In genomic region chrX:9785252-9785943, GRCh38 we compare ENCODE assay signal across 8 cellular contexts. TPM values are rescaled to one million over a fixed set of nuclear protein-coding genes. Genes with fewer than 3 reads are reported as not detected.
A peak's percentile ranks its signal among the peaks of the same experiment; 100 is the strongest.
DNase-seq lines count a peak whose midpoint lies in the region; ATAC-seq, FAIRE-seq and TF ChIP-seq lines count a peak whose summit lies in the region.

No MANE protein-coding gene starts in this region.

- TF ChIP-seq POLR2A in lower leg skin (IDR thresholded peaks at IDR 0.05), result no peak

- FAIRE-seq in small intestine (lab: Jason Lieb, UNC), result no peak

- H3K4me3 ChIP-seq in coronary artery (peak overlapping the region; percentile 52), small intestine (ENCODE audit: low read depth in 1 of 2, low read length in 2 of 2) (peak overlapping the region in 1 of 2 donors; percentile 67), lower leg skin (ENCODE audit: low read depth, poor library complexity, severe bottlenecking) (no peak overlapping the region)

- H3K9me3 ChIP-seq in small intestine (ENCODE audit: control insufficient read depth, low read depth), result no peaks in the 10 kb centered on the region

- intact Hi-C loops in lower leg skin (cut with DNase I; ENCODE audit: low total_unique reads), result no loop called here

- no peaks in the 10 kb centered on the region for H3K4me1 ChIP-seq in small intestine (ENCODE audit: control insufficient read depth in 2 of 2, insufficient read depth in 1 of 2, low read depth in 1 of 2, low read length in 1 of 2)

- H3K36me3 ChIP-seq in small intestine (ENCODE audit: control insufficient read depth in 2 of 2, insufficient read depth in 2 of 2, low read length in 2 of 2), result no peaks in the 10 kb centered on the region

- TF ChIP-seq CTCF in coronary artery (IDR thresholded peaks at IDR 0.05) (no peak), lower leg skin (IDR thresholded peaks at IDR 0.05) (no peak)

- H3K27me3 ChIP-seq in small intestine (ENCODE audit: control insufficient read depth in 2 of 2, insufficient read depth in 2 of 2, low read length in 2 of 2), result no peaks in the 10 kb centered on the region

- peak; percentile 27 for DNase-seq in DMS53 (lab: John Stamatoyannopoulos, UW)
- DNase-seq in DMS53 treated with DMSO at 0.1 percent for 48 hours (lab: John Stamatoyannopoulos, UW; ENCODE audit: unreplicated experiment), result no peak
- no peak for DNase-seq in coronary artery (ENCODE audit: low spot score)
- DNase-seq in left lobe of liver (ENCODE audit: low spot score), result no peak
- DNase-seq in small intestine, result peak; percentile 10
- no peak for DNase-seq in stimulated activated CD4-positive, alpha-beta T cell treated with anti-CD3 and anti-CD28 coated beads, Interleukin-2, amount 100 ng/mL, for 48 hours
- DNase-seq in lower leg skin (ENCODE audit: low spot score in 2 of 2), result no peak
- DNase-seq in stimulated activated CD4-positive, alpha-beta T cell treated with anti-CD3 and anti-CD28 coated beads, Interleukin-15, amount 100 ng/mL, for 24 hours, result no peak

- H3K27ac ChIP-seq in coronary artery (no peak overlapping the region), small intestine (ENCODE audit: low read depth in 1 of 2, low read length in 1 of 2) (no peak overlapping the region)

- peak; percentile 32 for ATAC-seq in left lobe of liver

- WGBS in small intestine, 3 donors, result 9 to 21% (median 9%) methylated on average over 16 to 58 of the region's 58 CpGs
- WGBS in lower leg skin, 2 donors, result 43 to 55% methylated on average over 5 to 13 of the region's 58 CpGs

RNA-seq across cellular contexts. Expression of gene SHROOM2, which starts 0.8 kb away (rescaled TPM):
- total RNA-seq in left lobe of liver (4.7 TPM), lower leg skin (1 to 10 TPM; 7.4 to 9.6 (median 8.6) TPM)
- polyA plus RNA-seq in small intestine, result 1 to 10 TPM in 1 of 3 donors, under 1 TPM in 2; 0.45 to 1.4 (median 0.54) TPM

RNA-seq across cellular contexts. Expression of gene GPR143, which starts 19.8 kb away (rescaled TPM):
- total RNA-seq in left lobe of liver (0.78 TPM), lower leg skin (1 to 10 TPM; 2.2 to 4.4 (median 3.6) TPM)
- 1 to 10 TPM in 1 of 3 donors, under 1 TPM in 1, not detected in 1; 0.67 to 1.5 TPM for polyA plus RNA-seq in small intestine

Comparison
In these comparisons a context has a peak if more than half of its experiments do, and no peak if none do; other contexts are left out.
1. DNase-seq: peak in DMS53 (single experiment) and small intestine (single experiment); none in DMS53 treated with DMSO at 0.1 percent for 48 hours (single experiment), coronary artery (single experiment), left lobe of liver (single experiment), stimulated activated CD4-positive, alpha-beta T cell treated with anti-CD3 and anti-CD28 coated beads, Interleukin-2, amount 100 ng/mL, for 48 hours (0 of 2), lower leg skin (0 of 2) and stimulated activated CD4-positive, alpha-beta T cell treated with anti-CD3 and anti-CD28 coated beads, Interleukin-15, amount 100 ng/mL, for 24 hours (single experiment).